8 cellular contexts compared by ENCODE assay signal in genomic region chr14:105092912-105093425, GRCh38. TPM values are rescaled to one million over a fixed set of nuclear protein-coding genes. Genes with fewer than 3 reads are reported as not detected.
A peak's percentile ranks its signal among the peaks of the same experiment; 100 is the strongest.
DNase-seq lines count a peak whose midpoint lies in the region; ATAC-seq and TF ChIP-seq lines count a peak whose summit lies in the region.

No MANE protein-coding gene starts in this region.

- POLR2A ChIA-PET in OCI-LY7 (lab: Charles Lee) = no interaction called here

- H3K27me3 Mint-ChIP-seq in CD14-positive monocyte (ENCODE audit: low read depth in 3 of 3) = peaks cover 46 to 78% (median 49%) of the 10 kb centered on the region in 3 donors
- no peaks in the 10 kb centered on the region for H3K27me3 Mint-ChIP-seq in activated naive CD8-positive, alpha-beta T cell treated with anti-CD3 and anti-CD28 coated beads for 36 hours

- 2 to 4% methylated on average over 22 to 46 of the region's 46 CpGs for WGBS in heart right ventricle, 2 donors

- peak overlapping the region in 9 of 10 donors; percentile 62 to 85 (median 69) for H3K4me3 ChIP-seq in heart right ventricle
- no peak overlapping the region for H3K4me3 ChIP-seq in OCI-LY7 (ENCODE audit: low read depth, low read length, poor library complexity, severe bottlenecking)

- H3K27ac ChIP-seq in heart right ventricle = peak overlapping the region; percentile 24 to 91 (median 86)
- H3K27ac ChIP-seq in OCI-LY7 (ENCODE audit: low read depth, low read length, poor library complexity, severe bottlenecking) = no peak overlapping the region

- TF ChIP-seq CTCF in CD14-positive monocyte (IDR thresholded peaks at IDR 0.05) (no peak), heart right ventricle (IDR thresholded peaks at IDR 0.05) (no peak), OCI-LY7 (conservative IDR thresholded peaks at IDR 0.05; ENCODE audit: low read length) (no peak)

- intact Hi-C loops in CD14-positive monocyte (cut with micrococcal nuclease) = loop anchor here (5.0 kb wide), 1 partner anchor 36 kb away; no protein-coding TSS in a partner anchor
- intact Hi-C loops in heart right ventricle (cut with DNase I) = loop anchor here in 9 of 10 donors (5.0 to 10.0 kb wide), 11 partner anchors 59 to 262 kb away; partner anchors contain the start of gene JAG2 (in 5 of the 9)
- intact Hi-C loops in sciatic nerve (cut with DNase I) = no loop called here
- intact Hi-C loops in OCI-LY7 (cut with micrococcal nuclease; ENCODE audit: unreplicated experiment) = loop anchor here (5.0 kb wide), 1 partner anchor 89 kb away; the partner anchor contains the start of gene NUDT14

- H3K9me3 ChIP-seq in heart right ventricle (no peaks in the 10 kb centered on the region), OCI-LY7 (ENCODE audit: low read length) (no peaks in the 10 kb centered on the region)

- no TSS peak for BruUV-seq in OCI-LY7 (replicated peaks; lab: Mats Ljungman, UMichigan)

- peaks cover 6% of the 10 kb centered on the region for H3K4me1 Mint-ChIP-seq in CD14-positive monocyte
- H3K4me1 Mint-ChIP-seq in activated naive CD8-positive, alpha-beta T cell treated with anti-CD3 and anti-CD28 coated beads for 36 hours = peaks cover 12% of the 10 kb centered on the region

- H2AFZ ChIP-seq in OCI-LY7 (ENCODE audit: low read length) = no peak overlapping the region

- H3K9me2 ChIP-seq in OCI-LY7 (ENCODE audit: insufficient read depth, low read length) = no peaks in the 10 kb centered on the region

- DNase-seq in CD14-positive monocyte (ENCODE audit: low spot score) (no peak), RKO (ENCODE audit: low spot score) (peak; percentile 52), heart right ventricle (peak; percentile 53 to 79), sciatic nerve (ENCODE audit: low spot score) (peak; percentile 80), putamen (ENCODE audit: low spot score) (no peak), OCI-LY7 (ENCODE audit: low spot score) (no peak)
- peak; percentile 72 for DNase-seq in activated naive CD8-positive, alpha-beta T cell treated with anti-CD3 and anti-CD28 coated beads for 36 hours

- H3K27ac Mint-ChIP-seq in CD14-positive monocyte = no peak overlapping the region
- H3K27ac Mint-ChIP-seq in activated naive CD8-positive, alpha-beta T cell treated with anti-CD3 and anti-CD28 coated beads for 36 hours = peak overlapping the region; percentile 81

- H3K4me2 ChIP-seq in OCI-LY7 (ENCODE audit: low read length) = no peak overlapping the region

- H3K36me3 Mint-ChIP-seq in CD14-positive monocyte = peaks cover 0 to 3% of the 10 kb centered on the region in 2 donors
- H3K36me3 Mint-ChIP-seq in activated naive CD8-positive, alpha-beta T cell treated with anti-CD3 and anti-CD28 coated beads for 36 hours = no peaks in the 10 kb centered on the region

- H3K4me1 ChIP-seq in heart right ventricle = peaks cover 25 to 57% (median 47%) of the 10 kb centered on the region in 9 donors
- no peaks in the 10 kb centered on the region for H3K4me1 ChIP-seq in OCI-LY7 (ENCODE audit: insufficient read depth, low read length, poor library complexity, severe bottlenecking)

- no peaks in the 10 kb centered on the region for H3K36me3 ChIP-seq in heart right ventricle
- H3K36me3 ChIP-seq in OCI-LY7 (ENCODE audit: insufficient read depth, low read length) = no peaks in the 10 kb centered on the region

- H4K20me1 ChIP-seq in OCI-LY7 (ENCODE audit: insufficient read depth, low read length) = no peaks in the 10 kb centered on the region

- H3K4me3 Mint-ChIP-seq in CD14-positive monocyte = peak overlapping the region; percentile 70 to 92
- H3K4me3 Mint-ChIP-seq in activated naive CD8-positive, alpha-beta T cell treated with anti-CD3 and anti-CD28 coated beads for 36 hours = peak overlapping the region; percentile 80

- H3K9me3 Mint-ChIP-seq in CD14-positive monocyte = peaks cover 0 to 15% (median 7%) of the 10 kb centered on the region in 7 donors
- H3K9me3 Mint-ChIP-seq in activated naive CD8-positive, alpha-beta T cell treated with anti-CD3 and anti-CD28 coated beads for 36 hours = no peaks in the 10 kb centered on the region

- H3K79me2 ChIP-seq in OCI-LY7 (ENCODE audit: insufficient read depth, low read depth, low read length) = no peaks in the 10 kb centered on the region

- CTCF ChIA-PET in OCI-LY7 (lab: Charles Lee; ENCODE audit: unreplicated experiment) = no interaction called here

- peaks cover 0 to 37% (median 0%) of the 10 kb centered on the region in 7 donors for H3K27me3 ChIP-seq in heart right ventricle

- peak; percentile 35 for ATAC-seq in GM21423 (IDR thresholded peaks at IDR 0.05; ENCODE audit: unreplicated experiment)
- ATAC-seq in heart right ventricle = peak; percentile 7 to 49 (median 32)
- ATAC-seq in sciatic nerve = peak; percentile 41

RNA-seq across cellular contexts. Expression of gene GPR132, which starts 27.7 kb away (rescaled TPM):
- polyA plus RNA-seq in CD14-positive monocyte (10 to 100 TPM in 1 of 2 donors, 1 to 10 TPM in 1; 6.3 to 13.0 TPM), heart right ventricle (under 1 TPM; 0.35 to 0.88 TPM)
- total RNA-seq in activated naive CD8-positive, alpha-beta T cell treated with anti-CD3 and anti-CD28 coated beads for 36 hours = 10 to 100 TPM; 23.9 to 24.1 TPM
- total RNA-seq in heart right ventricle (1 to 10 TPM in 2 of 10 donors, under 1 TPM in 8; 0.19 to 4.1 (median 0.82) TPM), sciatic nerve (3.2 TPM), OCI-LY7 (2022) (1.9 and 3.0 TPM in 2 replicates)
- 0.10 and 1.0 TPM in 2 replicates for total RNA-seq in OCI-LY7 (2014; rRNA removed; shearing (Covaris generic))

Comparison
In these comparisons a context has a peak if more than half of its experiments do, and no peak if none do; other contexts are left out.
1. DNase-seq: peak in RKO (single experiment), activated naive CD8-positive, alpha-beta T cell treated with anti-CD3 and anti-CD28 coated beads for 36 hours (single experiment), heart right ventricle (2 of 2) and sciatic nerve (single experiment); none in CD14-positive monocyte (single experiment), putamen (single experiment) and OCI-LY7 (single experiment).
2. Peak in every context shown above with its lines, with median percentiles within 50 percentile points of each other: ATAC-seq.